ENCODE assay signal across 8 cellular contexts in the genomic region with DNA sequence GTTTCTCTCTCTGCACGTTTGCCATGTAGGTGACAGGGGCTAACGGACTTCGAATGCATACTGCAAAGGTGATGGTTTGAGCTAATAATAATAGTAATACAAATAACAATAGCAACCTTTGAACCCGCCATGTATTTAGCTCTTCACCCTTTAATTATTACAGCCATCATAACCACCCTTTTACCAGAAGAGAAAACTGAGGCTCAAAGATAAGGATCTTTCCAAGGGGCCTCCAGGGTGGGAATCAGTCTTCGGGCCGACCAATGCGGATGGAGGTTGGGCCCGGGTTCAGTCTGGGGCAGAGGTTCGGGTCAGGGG. TPM values are rescaled to one million over a fixed set of nuclear protein-coding genes. Genes with fewer than 3 reads are reported as not detected.
DNase-seq lines count a peak whose midpoint lies in the region; ATAC-seq, FAIRE-seq and TF ChIP-seq lines count a peak whose summit lies in the region.

No MANE protein-coding gene starts in this region.

- peaks cover 25% of the 10 kb centered on the region for H3K4me1 Mint-ChIP-seq in GM23338

- H3K27ac ChIP-seq in GM23338 (ENCODE audit: low read depth): peak overlapping the region; percentile 76
- peak overlapping the region; percentile 56 for H3K27ac ChIP-seq in hepatocyte
- H3K27ac ChIP-seq in small intestine (ENCODE audit: low read depth in 1 of 2, low read length in 1 of 2): peak overlapping the region; percentile 83

- H3K79me2 ChIP-seq in GM23338 (replicated peaks; ENCODE audit: insufficient read depth) (peaks cover 39% of the 10 kb centered on the region), hepatocyte (peaks cover 31% of the 10 kb centered on the region)

- WGBS in hepatocyte (ENCODE audit: low lambda C conversion rate, missing lambda C conversion rate): 11% methylated on average over 9 of the region's 9 CpGs
- WGBS in small intestine, 3 donors: 1 to 5% (median 2%) methylated on average over 9 of the region's 9 CpGs

- no peak for FAIRE-seq in small intestine (lab: Jason Lieb, UNC)

- H2AFZ ChIP-seq in GM23338 (no peak overlapping the region; the same call in 1 of the 2 replicates), hepatocyte (peak overlapping the region; percentile 59)

- H3K4me3 ChIP-seq in GM23338 (peak overlapping the region; percentile 100), WI38 (ENCODE audit: low read depth, low read length) (peak overlapping the region; percentile 91), hepatocyte (peak overlapping the region; percentile 51), small intestine (ENCODE audit: low read depth in 1 of 2, low read length in 2 of 2) (peak overlapping the region; percentile 83 to 85)

- H4K20me1 ChIP-seq in GM23338 (replicated peaks; ENCODE audit: insufficient read depth) (no peaks in the 10 kb centered on the region; the same call in 1 of the 2 replicates), hepatocyte (ENCODE audit: insufficient read depth, poor library complexity, severe bottlenecking) (peaks cover 3% of the 10 kb centered on the region)

- no peaks in the 10 kb centered on the region for H3K9me2 ChIP-seq in GM23338 (ENCODE audit: insufficient read depth)
- no peaks in the 10 kb centered on the region for H3K9me2 ChIP-seq in hepatocyte (replicated peaks; ENCODE audit: insufficient read depth)

- TF ChIP-seq CTCF in GM23338 (conservative IDR thresholded peaks at IDR 0.05; ENCODE audit: low read depth in 2 of 2) (0 out of 4 replicates have a peak, but pooled peaks of 1 of the 2 experiments have one; percentile 11), WI38 (IDR thresholded peaks at IDR 0.05; ENCODE audit: low read depth, low read length) (no peak), hepatocyte (IDR thresholded peaks at IDR 0.05; ENCODE audit: poor library complexity) (no peak)

- H3K4me3 Mint-ChIP-seq in GM23338: peak overlapping the region; percentile 98

- peak overlapping the region; percentile 93 for H3K4me2 ChIP-seq in GM23338
- peak overlapping the region; percentile 79 for H3K4me2 ChIP-seq in hepatocyte

- peaks cover 7% of the 10 kb centered on the region for H3F3A ChIP-seq in GM23338 (replicated peaks; ENCODE audit: low read depth)

- peak overlapping the region; percentile 91 for H3K27ac Mint-ChIP-seq in GM23338

- H3K9me3 ChIP-seq in hepatocyte (ENCODE audit: low read depth): no peaks in the 10 kb centered on the region
- no peaks in the 10 kb centered on the region for H3K9me3 ChIP-seq in small intestine (ENCODE audit: control insufficient read depth, low read depth)

- H3K27me3 ChIP-seq in GM23338 (ENCODE audit: insufficient read depth) (no peaks in the 10 kb centered on the region), hepatocyte (no peaks in the 10 kb centered on the region), small intestine (ENCODE audit: control insufficient read depth in 2 of 2, insufficient read depth in 2 of 2, low read length in 2 of 2) (no peaks in the 10 kb centered on the region)

- peaks cover 19% of the 10 kb centered on the region for H3K36me3 Mint-ChIP-seq in GM23338 (ENCODE audit: low read depth)

- ATAC-seq in GM23338: no peak

- H3K4me1 ChIP-seq in GM23338 (ENCODE audit: insufficient read depth) (peaks cover 22% of the 10 kb centered on the region), hepatocyte (ENCODE audit: insufficient read depth) (peaks cover 23% of the 10 kb centered on the region), small intestine (ENCODE audit: control insufficient read depth in 2 of 2, insufficient read depth in 1 of 2, low read depth in 1 of 2, low read length in 1 of 2) (peaks cover 3 to 11% of the 10 kb centered on the region in 2 donors)

- DNase-seq in GM23338 (ENCODE audit: low spot score) (no peak), hepatocyte (ENCODE audit: low spot score) (no peak), small intestine (no peak), NCI-H1694 (lab: John Stamatoyannopoulos, UW) (no peak), 8988T (no peak), ureter (ENCODE audit: low spot score) (no peak), nucleus accumbens (lab: John Stamatoyannopoulos, UW) (no peak)

- no peaks in the 10 kb centered on the region; the same call in 2 of the 3 replicates for H3K9me3 Mint-ChIP-seq in GM23338

- H3K36me3 ChIP-seq in GM23338 (ENCODE audit: insufficient read depth) (0 out of 2 replicates have a peak, but pooled peaks cover 6% of the 10 kb centered on the region), hepatocyte (replicated peaks; ENCODE audit: insufficient read depth, low read depth) (no peaks in the 10 kb centered on the region), small intestine (ENCODE audit: control insufficient read depth in 2 of 2, insufficient read depth in 2 of 2, low read length in 2 of 2) (no peaks in the 10 kb centered on the region)

- peaks cover 3% of the 10 kb centered on the region for H3K27me3 Mint-ChIP-seq in GM23338 (ENCODE audit: insufficient read depth, low read depth, poor library complexity)

TF ChIP-seq in GM23338, 12 proteins besides CTCF, POLR2A, EP300 and RAD21 (continues in another document):
- TF ChIP-seq NANOG (IDR thresholded peaks at IDR 0.05; ENCODE audit: borderline replicate concordance) (no peak), STAT1 (IDR thresholded peaks at IDR 0.05; ENCODE audit: unreplicated experiment) (no peak), EZH2 (IDR thresholded peaks at IDR 0.05; ENCODE audit: low read depth, unreplicated experiment) (no peak), ZNF114 (CRISPR knock-in tag; IDR thresholded peaks at IDR 0.05) (no peak), ZNF331 (CRISPR knock-in tag; IDR thresholded peaks at IDR 0.05; ENCODE audit: low read depth) (no peak), JUNB (IDR thresholded peaks at IDR 0.05; ENCODE audit: unreplicated experiment) (no peak), EZH2phosphoT487 (IDR thresholded peaks at IDR 0.05; ENCODE audit: unreplicated experiment) (no peak), POLR2AphosphoS5 (IDR thresholded peaks at IDR 0.05; ENCODE audit: low read depth) (no peak), CREB1 (CRISPR knock-in tag; IDR thresholded peaks at IDR 0.05; ENCODE audit: low read depth) (no peak)
- TF ChIP-seq, protein P1, sequence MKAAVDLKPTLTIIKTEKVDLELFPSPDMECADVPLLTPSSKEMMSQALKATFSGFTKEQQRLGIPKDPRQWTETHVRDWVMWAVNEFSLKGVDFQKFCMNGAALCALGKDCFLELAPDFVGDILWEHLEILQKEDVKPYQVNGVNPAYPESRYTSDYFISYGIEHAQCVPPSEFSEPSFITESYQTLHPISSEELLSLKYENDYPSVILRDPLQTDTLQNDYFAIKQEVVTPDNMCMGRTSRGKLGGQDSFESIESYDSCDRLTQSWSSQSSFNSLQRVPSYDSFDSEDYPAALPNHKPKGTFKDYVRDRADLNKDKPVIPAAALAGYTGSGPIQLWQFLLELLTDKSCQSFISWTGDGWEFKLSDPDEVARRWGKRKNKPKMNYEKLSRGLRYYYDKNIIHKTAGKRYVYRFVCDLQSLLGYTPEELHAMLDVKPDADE (IDR thresholded peaks at IDR 0.05): no peak
- TF ChIP-seq, protein P2, sequence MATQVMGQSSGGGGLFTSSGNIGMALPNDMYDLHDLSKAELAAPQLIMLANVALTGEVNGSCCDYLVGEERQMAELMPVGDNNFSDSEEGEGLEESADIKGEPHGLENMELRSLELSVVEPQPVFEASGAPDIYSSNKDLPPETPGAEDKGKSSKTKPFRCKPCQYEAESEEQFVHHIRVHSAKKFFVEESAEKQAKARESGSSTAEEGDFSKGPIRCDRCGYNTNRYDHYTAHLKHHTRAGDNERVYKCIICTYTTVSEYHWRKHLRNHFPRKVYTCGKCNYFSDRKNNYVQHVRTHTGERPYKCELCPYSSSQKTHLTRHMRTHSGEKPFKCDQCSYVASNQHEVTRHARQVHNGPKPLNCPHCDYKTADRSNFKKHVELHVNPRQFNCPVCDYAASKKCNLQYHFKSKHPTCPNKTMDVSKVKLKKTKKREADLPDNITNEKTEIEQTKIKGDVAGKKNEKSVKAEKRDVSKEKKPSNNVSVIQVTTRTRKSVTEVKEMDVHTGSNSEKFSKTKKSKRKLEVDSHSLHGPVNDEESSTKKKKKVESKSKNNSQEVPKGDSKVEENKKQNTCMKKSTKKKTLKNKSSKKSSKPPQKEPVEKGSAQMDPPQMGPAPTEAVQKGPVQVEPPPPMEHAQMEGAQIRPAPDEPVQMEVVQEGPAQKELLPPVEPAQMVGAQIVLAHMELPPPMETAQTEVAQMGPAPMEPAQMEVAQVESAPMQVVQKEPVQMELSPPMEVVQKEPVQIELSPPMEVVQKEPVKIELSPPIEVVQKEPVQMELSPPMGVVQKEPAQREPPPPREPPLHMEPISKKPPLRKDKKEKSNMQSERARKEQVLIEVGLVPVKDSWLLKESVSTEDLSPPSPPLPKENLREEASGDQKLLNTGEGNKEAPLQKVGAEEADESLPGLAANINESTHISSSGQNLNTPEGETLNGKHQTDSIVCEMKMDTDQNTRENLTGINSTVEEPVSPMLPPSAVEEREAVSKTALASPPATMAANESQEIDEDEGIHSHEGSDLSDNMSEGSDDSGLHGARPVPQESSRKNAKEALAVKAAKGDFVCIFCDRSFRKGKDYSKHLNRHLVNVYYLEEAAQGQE (IDR thresholded peaks at IDR 0.05; ENCODE audit: unreplicated experiment): no peak

RNA-seq across cellular contexts. Expression of a gene that starts 0.5 kb away (rescaled TPM):
- total RNA-seq in GM23338 (2014; rRNA removed; shearing (Covaris generic)): 51.4 and 53.5 TPM in 2 replicates
- polyA plus RNA-seq in GM23338 (2016; fragmentation: Nextera tagmentation; extraction: Ambion mirVana): 72.5 and 79.5 TPM in 2 replicates
- 24.1 and 34.4 TPM in 2 replicates for total RNA-seq in hepatocyte
- 29.9 and 30.0 TPM in 2 replicates for polyA plus RNA-seq in hepatocyte
- polyA plus RNA-seq in small intestine: 10 to 100 TPM; 39.1 to 52.1 (median 47.0) TPM
- total RNA-seq in ureter: 23.5 TPM

RNA-seq across cellular contexts. Expression of a gene that starts 39.8 kb away (rescaled TPM):
- 19.3 and 22.1 TPM in 2 replicates for total RNA-seq in GM23338 (2014; rRNA removed; shearing (Covaris generic))
- polyA plus RNA-seq in GM23338 (2016; fragmentation: Nextera tagmentation; extraction: Ambion mirVana) (184 and 187 TPM in 2 replicates), hepatocyte (117 and 128 TPM in 2 replicates), small intestine (100 to 1,000 TPM in 1 of 3 donors, 10 to 100 TPM in 2; 63.1 to 107 (median 92.1) TPM)
- total RNA-seq in hepatocyte (78.9 and 82.0 TPM in 2 replicates), ureter (63.3 TPM)

RNA-seq across cellular contexts. Expression of a gene that starts 44.2 kb away (rescaled TPM):
- 0.35 and 0.97 TPM in 2 replicates for total RNA-seq in GM23338 (2014; rRNA removed; shearing (Covaris generic))
- 2.8 and 2.9 TPM in 2 replicates for polyA plus RNA-seq in GM23338 (2016; fragmentation: Nextera tagmentation; extraction: Ambion mirVana)
- 1.4 and 3.4 TPM in 2 replicates for total RNA-seq in hepatocyte
- polyA plus RNA-seq in hepatocyte: 1.1 and 1.4 TPM in 2 replicates
- polyA plus RNA-seq in small intestine: 1 to 10 TPM in 2 of 3 donors, not detected in 1; 1.0 to 1.9 TPM
- 5.5 TPM for total RNA-seq in ureter
